10 cellular contexts compared by ENCODE assay signal in the genomic region with DNA sequence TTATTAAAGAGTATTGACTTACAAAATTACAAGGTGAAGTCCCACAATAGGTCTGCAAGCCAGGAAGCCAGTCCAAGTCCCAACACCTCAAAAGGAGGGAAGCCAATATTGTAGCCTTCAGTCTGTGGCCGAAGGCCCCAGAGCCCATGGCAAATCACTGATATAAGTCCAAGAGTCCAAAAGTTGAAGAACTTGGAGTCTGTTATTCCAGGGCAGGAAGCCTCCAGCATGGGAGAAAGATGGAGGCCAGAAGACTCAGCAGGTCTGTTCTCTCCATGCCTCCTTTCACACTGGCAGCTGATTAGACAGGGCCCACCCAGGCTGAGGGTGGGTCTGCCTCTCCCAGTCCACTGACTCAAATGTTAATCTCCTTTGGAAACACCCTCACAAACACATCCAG. TPM values are rescaled to one million over a fixed set of nuclear protein-coding genes. Genes with fewer than 3 reads are reported as not detected.
"Had no signal": no experiment of that assay in that cellular context is flagged by ENCODE, and none has a peak within 500 bp of the region (broad histone marks: within the 10 kb centered on the region; RNA-seq: fewer than 3 reads in every experiment).

No MANE protein-coding gene starts in this region.

- H3K27ac ChIP-seq: HL-60, KMS-11 had no signal

- H3K9ac ChIP-seq: KMS-11 had no signal

- H3K4me3 ChIP-seq: K562 had no signal

- DNase-seq: IMR-90, KBM-7, KG1 had no signal

- H3K4me2 ChIP-seq: KMS-11 had no signal

- FAIRE-seq: HTR-8/SVneo, K562 had no signal

- ATAC-seq: K562 had no signal

RNA-seq across cellular contexts. Expression of a gene that starts 18.1 kb away (rescaled TPM):
- polyA plus RNA-seq: IgD-negative memory B cell had no signal

RNA-seq across cellular contexts. Expression of a gene that starts 55.5 kb away (rescaled TPM):
- total RNA-seq: HT-29, HT1080, IMR-90, K562 had no signal
- polyA plus RNA-seq: IgD-negative memory B cell, IMR-90, K562 had no signal
